ENCODE assay signal across 9 cellular contexts in the genomic region with DNA sequence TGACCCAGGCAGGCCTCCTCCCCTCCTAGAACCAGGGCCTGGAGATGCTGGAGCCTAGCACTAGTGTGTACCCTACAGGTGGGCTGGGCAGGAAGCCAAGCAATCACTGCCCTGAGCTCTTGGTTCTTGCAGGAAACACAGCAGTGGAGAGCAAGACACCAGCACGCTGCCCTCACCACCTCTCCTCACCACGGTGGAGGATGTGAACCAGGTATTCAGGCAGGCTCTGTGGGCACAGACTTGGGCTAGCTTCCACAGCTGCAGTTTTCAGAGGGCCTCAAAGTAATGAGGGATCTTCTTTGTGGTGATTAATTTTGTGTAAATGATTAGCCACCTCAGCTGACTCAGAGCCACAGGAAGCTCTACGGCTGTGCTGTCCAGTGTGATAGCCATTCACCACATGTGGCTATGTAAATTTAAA. TPM values are rescaled to one million over a fixed set of nuclear protein-coding genes. Genes with fewer than 3 reads are reported as not detected.
DNase-seq lines count a peak whose midpoint lies in the region; ATAC-seq and TF ChIP-seq lines count a peak whose summit lies in the region.
"Had no signal": no experiment of that assay in that cellular context is flagged by ENCODE, and none has a peak within 500 bp of the region (broad histone marks: within the 10 kb centered on the region; RNA-seq: fewer than 3 reads in every experiment).

No MANE protein-coding gene starts in this region.

- H2AFZ ChIP-seq in PC-3 (ENCODE audit: low read length) (no peak overlapping the region), hepatocyte (no peak overlapping the region)

- no peaks in the 10 kb centered on the region for H4K20me1 ChIP-seq in PC-3 (ENCODE audit: low read length)
- H4K20me1 ChIP-seq in hepatocyte (ENCODE audit: insufficient read depth, poor library complexity, severe bottlenecking) = no peaks in the 10 kb centered on the region

- H3K36me3 ChIP-seq in PC-3 (ENCODE audit: low read depth, low read length) (no peaks in the 10 kb centered on the region), hepatocyte (replicated peaks; ENCODE audit: insufficient read depth, low read depth) (no peaks in the 10 kb centered on the region)

- peak; percentile 54 for ATAC-seq in GM19463 (IDR thresholded peaks at IDR 0.05; ENCODE audit: unreplicated experiment)
- ATAC-seq in PC-3 = peak; percentile 64
- no peak for ATAC-seq in left lobe of liver
- no peak for ATAC-seq in GM21825 (IDR thresholded peaks at IDR 0.05; ENCODE audit: unreplicated experiment)

- no peak overlapping the region for H3K4me3 ChIP-seq in PC-3 (ENCODE audit: low read length)
- H3K4me3 ChIP-seq in hepatocyte = no peak overlapping the region

- no peak overlapping the region for H3K9ac ChIP-seq in PC-3 (ENCODE audit: low read length)

- H3K9me3 ChIP-seq in PC-3 (ENCODE audit: low read length) (no peaks in the 10 kb centered on the region), hepatocyte (ENCODE audit: low read depth) (no peaks in the 10 kb centered on the region)

- H3K27ac ChIP-seq in PC-3 (ENCODE audit: low read length) (no peak overlapping the region), hepatocyte (peak overlapping the region; percentile 66)

- H3K27me3 ChIP-seq in PC-3 (ENCODE audit: low read length) (no peaks in the 10 kb centered on the region), hepatocyte (no peaks in the 10 kb centered on the region)

- DNase-seq in COLO668 (lab: John Stamatoyannopoulos, UW; ENCODE audit: unreplicated experiment) (peak; percentile 70), PC-3 (peak; percentile 4), hepatocyte (ENCODE audit: low spot score) (peak; percentile 35), SK-N-DZ (ENCODE audit: low spot score) (no peak), left lobe of liver (ENCODE audit: low spot score) (no peak), SHP77 (lab: John Stamatoyannopoulos, UW) (no peak)
- DNase-seq: amygdala had no signal

- no peak for TF ChIP-seq CTCF in PC-3 (conservative IDR thresholded peaks at IDR 0.05; ENCODE audit: low read depth, low read length)
- no peak for TF ChIP-seq CTCF in hepatocyte (IDR thresholded peaks at IDR 0.05; ENCODE audit: poor library complexity)

- H3K4me2 ChIP-seq in PC-3 (ENCODE audit: low read length) (no peak overlapping the region), hepatocyte (no peak overlapping the region)

- 87% methylated on average over 3 of the region's 3 CpGs for WGBS in hepatocyte (ENCODE audit: low lambda C conversion rate, missing lambda C conversion rate)

- intact Hi-C loops in PC-3 (cut with micrococcal nuclease) = no loop called here

- no TSS peak for BruUV-seq in PC-3 (replicated peaks; lab: Mats Ljungman, UMichigan)

- H3K9me2 ChIP-seq in PC-3 (replicated peaks; ENCODE audit: low read length) (no peaks in the 10 kb centered on the region), hepatocyte (replicated peaks; ENCODE audit: insufficient read depth) (no peaks in the 10 kb centered on the region)

- POLR2A ChIA-PET in PC-3 (lab: Charles Lee; ENCODE audit: unreplicated experiment) = no interaction called here

- H3F3A ChIP-seq in PC-3 (ENCODE audit: low read length, unreplicated experiment) = no peaks in the 10 kb centered on the region

- H3K4me1 ChIP-seq in PC-3 (ENCODE audit: insufficient read depth, low read length) (no peaks in the 10 kb centered on the region), hepatocyte (ENCODE audit: insufficient read depth) (no peaks in the 10 kb centered on the region)

- CTCF ChIA-PET in PC-3 (lab: Charles Lee) = no interaction called here

- H3K79me2 ChIP-seq in PC-3 (ENCODE audit: low read length) (no peaks in the 10 kb centered on the region), hepatocyte (no peaks in the 10 kb centered on the region)

RNA-seq across cellular contexts. Expression of a gene that starts 13.6 kb away (rescaled TPM):
- total RNA-seq in PC-3 (2014; rRNA removed) (263 and 319 TPM in 2 replicates), hepatocyte (82.9 and 117 TPM in 2 replicates), left lobe of liver (194 TPM)
- polyA plus RNA-seq in hepatocyte = 120 and 124 TPM in 2 replicates
- 151 and 174 TPM in 2 replicates for polyA plus RNA-seq in SK-N-DZ (2014; cell fraction: cytosol; rRNA removed)
- 90.8 and 155 TPM in 2 replicates for polyA plus RNA-seq in SK-N-DZ (2014; cell fraction: nucleus; rRNA removed)

RNA-seq across cellular contexts. Expression of a gene that starts 52.8 kb away (rescaled TPM):
- 31.5 and 38.4 TPM in 2 replicates for total RNA-seq in PC-3 (2014; rRNA removed)
- total RNA-seq in hepatocyte = 9.8 and 12.4 TPM in 2 replicates
- polyA plus RNA-seq in hepatocyte = 6.3 and 7.3 TPM in 2 replicates
- polyA plus RNA-seq in SK-N-DZ (2014; cell fraction: cytosol; rRNA removed) = 30.0 and 30.2 TPM in 2 replicates
- 26.6 and 27.7 TPM in 2 replicates for polyA plus RNA-seq in SK-N-DZ (2014; cell fraction: nucleus; rRNA removed)
- total RNA-seq in left lobe of liver = 3.3 TPM

Comparison
In these comparisons a context has a peak if more than half of its experiments do, and no peak if none do; other contexts are left out.
1. DNase-seq: peak in COLO668 (single experiment), PC-3 (single experiment) and hepatocyte (single experiment); none in SK-N-DZ (single experiment), left lobe of liver (single experiment) and SHP77 (0 of 2).
2. ATAC-seq: peak in GM19463 (single experiment) and PC-3 (single experiment); none in left lobe of liver (single experiment) and GM21825 (single experiment).